In the genomic region with DNA sequence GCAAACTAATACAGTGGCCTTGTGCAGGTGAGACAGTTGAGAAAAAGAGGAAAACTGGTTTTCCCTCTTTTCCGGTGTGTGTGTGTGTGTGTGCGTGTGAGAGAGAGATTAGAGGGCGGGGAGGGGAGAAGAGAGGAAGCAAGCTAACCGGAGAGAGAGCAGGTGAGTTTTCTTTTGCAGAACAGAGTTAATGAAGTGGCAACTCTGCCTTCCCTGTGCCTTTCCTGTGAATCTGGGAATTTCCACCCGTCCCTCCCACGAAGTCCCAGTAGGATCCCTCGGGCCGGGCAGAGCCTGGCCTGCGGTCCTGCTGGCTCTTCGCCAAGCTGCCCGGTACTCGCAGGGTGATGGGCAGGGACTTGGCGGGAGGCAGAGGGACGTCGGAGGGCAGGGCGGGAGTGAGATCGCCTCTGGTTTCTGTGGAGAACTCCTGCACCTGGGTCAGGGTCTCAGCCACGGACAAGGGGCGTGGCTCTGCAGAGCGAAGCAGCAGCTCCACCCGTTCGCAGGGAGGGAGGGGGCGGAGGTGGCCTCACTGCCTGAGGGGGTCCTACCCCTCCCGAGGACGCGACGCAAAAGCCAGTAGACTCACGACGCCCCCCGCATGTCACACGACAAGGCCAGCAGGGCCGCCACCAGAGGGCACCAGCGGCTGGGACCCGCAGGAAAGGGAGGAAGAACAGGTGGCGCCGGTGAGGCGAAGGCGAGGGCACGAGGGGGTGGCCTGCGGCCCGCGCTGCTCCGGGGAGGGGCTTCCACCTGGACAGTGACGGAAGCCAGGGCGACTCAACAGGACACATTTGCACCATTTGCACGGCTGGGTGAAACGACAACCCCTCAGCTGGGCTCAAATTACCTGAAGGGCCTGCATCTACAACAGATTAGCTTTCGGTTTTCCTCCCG, we compare ENCODE assay signal across 8 cellular contexts. TPM values are rescaled to one million over a fixed set of nuclear protein-coding genes. Genes with fewer than 3 reads are reported as not detected.
DNase-seq lines count a peak whose midpoint lies in the region; ATAC-seq and TF ChIP-seq lines count a peak whose summit lies in the region.

No MANE protein-coding gene starts in this region.

- peak overlapping the region in 1 of 2 donors; percentile 26 for H3K27ac ChIP-seq in left lung

- no peaks in the 10 kb centered on the region for H3K27me3 ChIP-seq in BE2C
- peaks cover 0 to 7% of the 10 kb centered on the region in 2 donors for H3K27me3 ChIP-seq in left lung

- ATAC-seq in GM21737 (IDR thresholded peaks at IDR 0.05; ENCODE audit: unreplicated experiment): peak; percentile 80
- peak; percentile 96 for ATAC-seq in left lung

- H3K9me3 ChIP-seq in BE2C (no peaks in the 10 kb centered on the region), left lung (peaks cover 0 to 2% of the 10 kb centered on the region in 2 donors)

- peak overlapping the region; percentile 53 for H3K4me3 ChIP-seq in BE2C (ENCODE audit: low read depth, low read length)
- peak overlapping the region; percentile 35 to 44 for H3K4me3 ChIP-seq in left lung

- DNase-seq in BE2C (peak; percentile 83), NCI-H2081 treated with DMSO at 0.1 percent for 48 hours (lab: John Stamatoyannopoulos, UW) (peak; percentile 30), cerebellar cortex (ENCODE audit: low spot score) (peak; percentile 53), left lung (peak; percentile 73 to 92), SKM-1 (lab: John Stamatoyannopoulos, UW; ENCODE audit: unreplicated experiment) (no peak)
- peak; percentile 39 for DNase-seq in activated CD4-positive, CD25-positive, alpha-beta regulatory T cell treated with anti-CD3 and anti-CD28 coated beads, Interleukin-2, amount 50 U/mL, for 16 hours (ENCODE audit: low read depth, low spot score)
- peak; percentile 67 to 71 for DNase-seq in stimulated activated CD4-positive, alpha-beta T cell treated with anti-CD3 and anti-CD28 coated beads, Interleukin-4, amount 100 ng/mL, for 48 hours (ENCODE audit: low read depth in 2 of 2)

- TF ChIP-seq CTCF in BE2C (IDR thresholded peaks at IDR 0.05; ENCODE audit: low read depth, low read length) (peak; percentile 84), left lung (IDR thresholded peaks at IDR 0.05) (peak; percentile 43 to 47)

- H3K36me3 ChIP-seq in BE2C (no peaks in the 10 kb centered on the region), left lung (no peaks in the 10 kb centered on the region)

- no peaks in the 10 kb centered on the region for H3K4me1 ChIP-seq in BE2C
- peaks cover 0 to 17% of the 10 kb centered on the region in 2 donors for H3K4me1 ChIP-seq in left lung

- intact Hi-C loops in left lung (cut with DNase I): no loop called here

RNA-seq across cellular contexts. Expression of a gene that starts 51.2 kb away (rescaled TPM):
- 0.39 TPM for polyA plus RNA-seq in BE2C (2012; ENCODE audit: insufficient read depth, insufficient read length, low read depth)
- 1 to 10 TPM; 2.5 to 3.3 TPM for total RNA-seq in left lung

RNA-seq across cellular contexts. Expression of a gene that starts 59.2 kb away (rescaled TPM):
- 19.0 TPM for polyA plus RNA-seq in BE2C (2012; ENCODE audit: insufficient read depth, insufficient read length, low read depth)
- 10 to 100 TPM; 25.3 to 31.3 TPM for total RNA-seq in left lung
